Comparison of ENCODE assay signal across 2 cellular contexts in genomic region chr1:204449631-204450280, GRCh38.
TF ChIP-seq lines count a peak whose summit lies in the region.

No MANE protein-coding gene starts in this region.

TF ChIP-seq in HCT116, 20 proteins besides CTCF, POLR2A, EP300 and RAD21:
- TF ChIP-seq ELF1 (IDR thresholded peaks at IDR 0.05; ENCODE audit: borderline replicate concordance, low read depth): no peak
- no peak for TF ChIP-seq EZH2 (IDR thresholded peaks at IDR 0.05)
- TF ChIP-seq SIN3A (IDR thresholded peaks at IDR 0.05; ENCODE audit: low read depth): no peak
TF ChIP-seq in HCT116: peak in this region for 0.

TF ChIP-seq in H1, 55 proteins besides CTCF, POLR2A, EP300 and RAD21:
- TF ChIP-seq RBBP5 (IDR thresholded peaks at IDR 0.05; ENCODE audit: borderline replicate concordance, low read depth, low read length): no peak
